Comparison of ENCODE assay signal across 18 cellular contexts in the genomic region with DNA sequence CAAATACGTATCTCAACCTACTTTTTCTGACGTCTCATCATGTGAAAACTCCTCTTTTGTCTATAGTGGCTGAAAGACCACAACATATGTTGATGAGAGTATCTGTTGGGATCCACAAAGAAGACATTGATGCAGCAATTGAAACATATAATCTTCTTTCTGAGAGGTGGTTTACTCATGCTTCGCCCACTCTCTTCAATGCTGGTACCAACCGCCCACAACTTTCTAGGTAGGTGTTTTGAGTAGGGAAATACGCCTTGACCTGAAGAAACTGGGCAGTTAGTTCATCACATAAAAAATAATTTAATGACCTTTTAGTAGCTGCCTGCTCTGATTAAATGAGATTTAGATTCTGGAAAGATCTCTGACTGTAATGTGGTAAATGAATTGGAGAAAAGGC. TPM values are rescaled to one million over a fixed set of nuclear protein-coding genes. Genes with fewer than 3 reads are reported as not detected.
DNase-seq lines count a peak whose midpoint lies in the region; ATAC-seq lines count a peak whose summit lies in the region.
"Had no signal": no experiment of that assay in that cellular context is flagged by ENCODE, and none has a peak within 500 bp of the region (broad histone marks: within the 10 kb centered on the region; RNA-seq: fewer than 3 reads in every experiment).

No MANE protein-coding gene starts in this region.

- no peak for ATAC-seq in stimulated activated effector memory CD8-positive, alpha-beta T cell treated with anti-CD3 and anti-CD28 coated beads, Interleukin-12 subunit alpha, Interleukin-12 subunit beta, amount 100 ng/mL, for 72 hours
- no peak for ATAC-seq in Right ventricle myocardium superior (ENCODE audit: poor library complexity)
- ATAC-seq: A549 had no signal

- peaks cover 12% of the 10 kb centered on the region for H3K4me1 Mint-ChIP-seq in activated CD4-positive, alpha-beta T cell treated with anti-CD3 and anti-CD28 coated beads, Interleukin-2, amount 10 ng/mL, durations not matched to agents 24 days and 14 days
- H3K4me1 Mint-ChIP-seq in stimulated activated effector memory CD8-positive, alpha-beta T cell treated with anti-CD3 and anti-CD28 coated beads, Interleukin-12 subunit alpha, Interleukin-12 subunit beta, amount 100 ng/mL, for 72 hours, result peaks cover 15% of the 10 kb centered on the region
- H3K4me1 Mint-ChIP-seq: CD14-positive monocyte had no signal

- intact Hi-C loops in activated CD4-positive, alpha-beta T cell treated with anti-CD3 and anti-CD28 coated beads, Interleukin-2, amount 10 ng/mL, durations not matched to agents 24 days and 14 days (cut with micrococcal nuclease), result no loop called here
- intact Hi-C loops in Right ventricle myocardium superior (cut with DNase I), result no loop called here

- in situ Hi-C loops in SK-MEL-5 (cut with HindIII; ENCODE audit: low pct_unique_long_range_greater_than_20kb, low sequenced_read_pairs), result no loop called here

- H3K36me3 Mint-ChIP-seq in activated CD4-positive, alpha-beta T cell treated with anti-CD3 and anti-CD28 coated beads, Interleukin-2, amount 10 ng/mL, durations not matched to agents 24 days and 14 days (ENCODE audit: low read depth), result peaks cover 56% of the 10 kb centered on the region
- H3K36me3 Mint-ChIP-seq in stimulated activated effector memory CD8-positive, alpha-beta T cell treated with anti-CD3 and anti-CD28 coated beads, Interleukin-12 subunit alpha, Interleukin-12 subunit beta, amount 100 ng/mL, for 72 hours, result peaks cover 100% of the 10 kb centered on the region

- H3K9me3 Mint-ChIP-seq in activated CD4-positive, alpha-beta T cell treated with anti-CD3 and anti-CD28 coated beads, Interleukin-2, amount 10 ng/mL, durations not matched to agents 24 days and 14 days, result no peaks in the 10 kb centered on the region
- no peaks in the 10 kb centered on the region for H3K9me3 Mint-ChIP-seq in stimulated activated effector memory CD8-positive, alpha-beta T cell treated with anti-CD3 and anti-CD28 coated beads, Interleukin-12 subunit alpha, Interleukin-12 subunit beta, amount 100 ng/mL, for 72 hours
- H3K9me3 Mint-ChIP-seq: CD14-positive monocyte; CD4-positive, alpha-beta memory T cell; CD4-positive, CD25-positive, alpha-beta regulatory T cell; CD8-positive, alpha-beta memory T cell had no signal

- DNase-seq in activated CD4-positive, alpha-beta T cell treated with anti-CD3 and anti-CD28 coated beads, Interleukin-2, amount 10 ng/mL, durations not matched to agents 24 days and 14 days, result no peak
- no peak for DNase-seq in activated CD4-positive, alpha-beta T cell treated with anti-CD3 and anti-CD28 coated beads for 4 hours
- DNase-seq in COLO829 (ENCODE audit: low spot score) (peak; percentile 45), SK-MEL-5 (ENCODE audit: low read depth, low spot score) (peak; percentile 27), Right ventricle myocardium superior (no peak), AG08395 (ENCODE audit: low spot score) (no peak)
- DNase-seq in stimulated activated effector memory CD8-positive, alpha-beta T cell treated with anti-CD3 and anti-CD28 coated beads, Interleukin-12 subunit alpha, Interleukin-12 subunit beta, amount 100 ng/mL, for 72 hours (ENCODE audit: low spot score in 2 of 2), result no peak
- DNase-seq: BE2C; C1 segment of cervical spinal cord; Caco-2; Calu3; CD4-positive, alpha-beta memory T cell; CD4-positive, CD25-positive, alpha-beta regulatory T cell; CD8-positive, alpha-beta memory T cell; DMS79 treated with DMSO at 0.1 percent for 48 hours; GF-D8 had no signal

- no peaks in the 10 kb centered on the region for H3K27me3 Mint-ChIP-seq in activated CD4-positive, alpha-beta T cell treated with anti-CD3 and anti-CD28 coated beads, Interleukin-2, amount 10 ng/mL, durations not matched to agents 24 days and 14 days
- H3K27me3 Mint-ChIP-seq: CD4-positive, alpha-beta memory T cell; CD4-positive, CD25-positive, alpha-beta regulatory T cell; CD8-positive, alpha-beta memory T cell had no signal

- peak overlapping the region; percentile 21 for H3K27ac Mint-ChIP-seq in activated CD4-positive, alpha-beta T cell treated with anti-CD3 and anti-CD28 coated beads, Interleukin-2, amount 10 ng/mL, durations not matched to agents 24 days and 14 days
- peak overlapping the region; percentile 7 for H3K27ac Mint-ChIP-seq in stimulated activated effector memory CD8-positive, alpha-beta T cell treated with anti-CD3 and anti-CD28 coated beads, Interleukin-12 subunit alpha, Interleukin-12 subunit beta, amount 100 ng/mL, for 72 hours
- H3K27ac Mint-ChIP-seq: CD14-positive monocyte; CD4-positive, CD25-positive, alpha-beta regulatory T cell; CD8-positive, alpha-beta memory T cell had no signal

- no peak overlapping the region for H3K4me3 Mint-ChIP-seq in activated CD4-positive, alpha-beta T cell treated with anti-CD3 and anti-CD28 coated beads, Interleukin-2, amount 10 ng/mL, durations not matched to agents 24 days and 14 days
- H3K4me3 Mint-ChIP-seq in stimulated activated effector memory CD8-positive, alpha-beta T cell treated with anti-CD3 and anti-CD28 coated beads, Interleukin-12 subunit alpha, Interleukin-12 subunit beta, amount 100 ng/mL, for 72 hours, result no peak overlapping the region
- H3K4me3 Mint-ChIP-seq: CD14-positive monocyte; CD4-positive, alpha-beta memory T cell; CD4-positive, CD25-positive, alpha-beta regulatory T cell; CD8-positive, alpha-beta memory T cell had no signal

RNA-seq across cellular contexts. Expression of a gene that starts 17.2 kb away (rescaled TPM):
- total RNA-seq in activated CD4-positive, alpha-beta T cell treated with anti-CD3 and anti-CD28 coated beads, Interleukin-2, amount 10 ng/mL, durations not matched to agents 24 days and 14 days, result 166 and 184 TPM in 2 replicates
- total RNA-seq in SK-MEL-5 (2014; rRNA removed; shearing (Covaris generic)), result 66.0 and 71.0 TPM in 2 replicates
- polyA plus RNA-seq in SK-MEL-5 (2015; cell fraction: cytosol; rRNA removed), result 53.6 and 65.7 TPM in 2 replicates
- polyA plus RNA-seq in SK-MEL-5 (2015; cell fraction: nucleus; rRNA removed), result 27.9 and 29.6 TPM in 2 replicates
- total RNA-seq in Right ventricle myocardium superior, result 29.5 TPM

Comparison
In these comparisons a context has a peak if more than half of its experiments do, and no peak if none do; other contexts are left out.
1. DNase-seq: peak in COLO829 (single experiment) and SK-MEL-5 (single experiment); none in activated CD4-positive, alpha-beta T cell treated with anti-CD3 and anti-CD28 coated beads, Interleukin-2, amount 10 ng/mL, durations not matched to agents 24 days and 14 days (single experiment), activated CD4-positive, alpha-beta T cell treated with anti-CD3 and anti-CD28 coated beads for 4 hours (0 of 2), stimulated activated effector memory CD8-positive, alpha-beta T cell treated with anti-CD3 and anti-CD28 coated beads, Interleukin-12 subunit alpha, Interleukin-12 subunit beta, amount 100 ng/mL, for 72 hours (0 of 2), Right ventricle myocardium superior (single experiment) and AG08395 (single experiment).